In the genomic region with DNA sequence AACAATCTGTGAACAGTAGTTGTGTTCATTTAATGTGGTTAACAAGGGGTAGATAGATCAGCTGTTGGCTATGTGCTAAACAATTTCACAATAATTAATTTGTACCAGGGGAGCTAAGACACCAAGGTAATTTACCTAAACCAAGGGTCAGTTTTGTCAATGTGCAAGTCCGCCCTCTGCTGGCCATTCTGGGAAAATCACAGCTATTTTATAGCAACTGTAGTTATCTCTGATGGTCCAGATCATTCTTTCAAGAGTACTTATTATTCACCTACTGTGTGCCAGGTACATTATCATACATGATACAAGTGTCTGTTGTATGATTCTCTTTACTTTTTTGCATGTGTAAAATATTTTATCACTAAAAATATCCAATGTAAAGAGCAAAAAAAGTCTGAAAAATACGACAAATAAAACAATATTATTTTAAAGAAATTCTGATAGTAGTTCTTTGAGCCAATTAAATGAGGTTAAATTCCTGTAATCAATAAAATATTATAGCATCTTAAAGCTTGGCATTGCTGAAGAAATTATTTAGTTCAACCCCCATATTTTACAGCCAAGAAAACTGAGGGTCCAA, we compare ENCODE assay signal across 8 cellular contexts.
DNase-seq lines count a peak whose midpoint lies in the region; ATAC-seq and TF ChIP-seq lines count a peak whose summit lies in the region.

No MANE protein-coding gene starts in this region.

- H3F3A ChIP-seq in OCI-LY1 (ENCODE audit: insufficient read depth, low read length) = no peaks in the 10 kb centered on the region

- ATAC-seq in activated CD4-positive, CD25-positive, alpha-beta regulatory T cell treated with anti-CD3 and anti-CD28 coated beads, Interleukin-2, amount 50 U/mL, for 24 hours = no peak
- peak; percentile 83 for ATAC-seq in HG03103 (IDR thresholded peaks at IDR 0.05; ENCODE audit: low read depth, unreplicated experiment)
- ATAC-seq in psoas muscle = no peak
- no peak for ATAC-seq in HG03439 (IDR thresholded peaks at IDR 0.05; ENCODE audit: unreplicated experiment)

- H3K4me1 Mint-ChIP-seq in activated T-helper 1 cell treated with anti-CD3 and anti-CD28 coated beads, Interleukin-12 subunit alpha, Interleukin-12 subunit beta, Interleukin-2, Interleukin-4 antibody, amounts not matched to agents 30 ng/mL and 10 ng/mL and 1 ng/mL, durations not matched to agents 14 hours and 24 hours and 36 hours (ENCODE audit: low read depth) = no peaks in the 10 kb centered on the region

- H3K36me3 Mint-ChIP-seq in activated T-helper 1 cell treated with anti-CD3 and anti-CD28 coated beads, Interleukin-12 subunit alpha, Interleukin-12 subunit beta, Interleukin-2, Interleukin-4 antibody, amounts not matched to agents 30 ng/mL and 10 ng/mL and 1 ng/mL, durations not matched to agents 14 hours and 24 hours and 36 hours (ENCODE audit: low read depth) = no peaks in the 10 kb centered on the region

- TF ChIP-seq CTCF in OCI-LY1 (IDR thresholded peaks at IDR 0.05; ENCODE audit: low read length) (peak; percentile 80), psoas muscle (IDR thresholded peaks at IDR 0.05) (peak; percentile 82)

- H3K27me3 ChIP-seq in OCI-LY1 (ENCODE audit: insufficient read depth, low read length) = no peaks in the 10 kb centered on the region
- H3K27me3 ChIP-seq in psoas muscle (ENCODE audit: insufficient read depth in 3 of 3, low read length in 2 of 3) = peaks cover 0 to 3% (median 0%) of the 10 kb centered on the region in 3 donors

- H3K4me3 Mint-ChIP-seq in activated T-helper 1 cell treated with anti-CD3 and anti-CD28 coated beads, Interleukin-12 subunit alpha, Interleukin-12 subunit beta, Interleukin-2, Interleukin-4 antibody, amounts not matched to agents 30 ng/mL and 10 ng/mL and 1 ng/mL, durations not matched to agents 14 hours and 24 hours and 36 hours = no peak overlapping the region

- intact Hi-C loops in activated T-helper 1 cell treated with anti-CD3 and anti-CD28 coated beads, Interleukin-12 subunit alpha, Interleukin-12 subunit beta, Interleukin-2, Interleukin-4 antibody, amounts not matched to agents 30 ng/mL and 10 ng/mL and 1 ng/mL, durations not matched to agents 14 hours and 24 hours and 36 hours (cut with micrococcal nuclease) = loop anchor here (1.0 to 5.0 kb wide), 4 partner anchors 346 to 762 kb away; no protein-coding TSS in a partner anchor
- intact Hi-C loops in psoas muscle (cut with DNase I) = loop anchor here in 1 of 2 donors (2.0 kb wide), 1 partner anchor 554 kb away; no protein-coding TSS in a partner anchor

- no peaks in the 10 kb centered on the region for H3K9me2 ChIP-seq in OCI-LY1 (ENCODE audit: low read depth, low read length)

- no peaks in the 10 kb centered on the region for H3K79me2 ChIP-seq in OCI-LY1 (ENCODE audit: insufficient read depth, low read length)

- H3K4me2 ChIP-seq in OCI-LY1 (ENCODE audit: low read length) = no peak overlapping the region

- H2AFZ ChIP-seq in OCI-LY1 (ENCODE audit: low read length) = no peak overlapping the region

- H3K9ac ChIP-seq in OCI-LY1 (ENCODE audit: low read length) = no peak overlapping the region

- no peaks in the 10 kb centered on the region for H3K9me3 Mint-ChIP-seq in activated T-helper 1 cell treated with anti-CD3 and anti-CD28 coated beads, Interleukin-12 subunit alpha, Interleukin-12 subunit beta, Interleukin-2, Interleukin-4 antibody, amounts not matched to agents 30 ng/mL and 10 ng/mL and 1 ng/mL, durations not matched to agents 14 hours and 24 hours and 36 hours

- H3K4me3 ChIP-seq in OCI-LY1 (ENCODE audit: low read depth, low read length, poor library complexity, severe bottlenecking) (no peak overlapping the region), psoas muscle (no peak overlapping the region)

- no peak overlapping the region for H3K27ac Mint-ChIP-seq in activated T-helper 1 cell treated with anti-CD3 and anti-CD28 coated beads, Interleukin-12 subunit alpha, Interleukin-12 subunit beta, Interleukin-2, Interleukin-4 antibody, amounts not matched to agents 30 ng/mL and 10 ng/mL and 1 ng/mL, durations not matched to agents 14 hours and 24 hours and 36 hours

- no peaks in the 10 kb centered on the region for H3K9me3 ChIP-seq in OCI-LY1 (ENCODE audit: low read length)
- no peaks in the 10 kb centered on the region for H3K9me3 ChIP-seq in psoas muscle

- H4K20me1 ChIP-seq in OCI-LY1 (ENCODE audit: insufficient read depth, low read length) = no peaks in the 10 kb centered on the region

- H3K36me3 ChIP-seq in OCI-LY1 (ENCODE audit: insufficient read depth, low read length) = no peaks in the 10 kb centered on the region
- no peaks in the 10 kb centered on the region for H3K36me3 ChIP-seq in psoas muscle (ENCODE audit: insufficient read depth in 1 of 2, low read depth in 1 of 2)

- peak in 3 of 4 experiments; percentile 12 to 37 (median 19) for DNase-seq in activated CD4-positive, CD25-positive, alpha-beta regulatory T cell (lab: John Stamatoyannopoulos, UW)
- DNase-seq in activated T-helper 1 cell treated with anti-CD3 and anti-CD28 coated beads, Interleukin-12 subunit alpha, Interleukin-12 subunit beta, Interleukin-2, Interleukin-4 antibody, amounts not matched to agents 30 ng/mL and 10 ng/mL and 1 ng/mL, durations not matched to agents 14 hours and 24 hours and 36 hours (ENCODE audit: low spot score) = peak; percentile 10
- DNase-seq in glomerular endothelial cell (ENCODE audit: extremely low read depth, low read depth, low spot score) (peak; percentile 12), psoas muscle (peak; percentile 31 to 47)

- 45 to 48% (median 47%) methylated on average over 2 of the region's 2 CpGs for WGBS in psoas muscle, 3 donors

- H3K27ac ChIP-seq in OCI-LY1 (ENCODE audit: low read depth, low read length, poor library complexity, severe bottlenecking) (no peak overlapping the region), psoas muscle (no peak overlapping the region)

- H3K27me3 Mint-ChIP-seq in activated T-helper 1 cell treated with anti-CD3 and anti-CD28 coated beads, Interleukin-12 subunit alpha, Interleukin-12 subunit beta, Interleukin-2, Interleukin-4 antibody, amounts not matched to agents 30 ng/mL and 10 ng/mL and 1 ng/mL, durations not matched to agents 14 hours and 24 hours and 36 hours (ENCODE audit: insufficient read depth) = peaks cover 3% of the 10 kb centered on the region

- no peaks in the 10 kb centered on the region for H3K4me1 ChIP-seq in OCI-LY1 (ENCODE audit: insufficient read depth, low read length, severe bottlenecking)
- no peaks in the 10 kb centered on the region for H3K4me1 ChIP-seq in psoas muscle
